In the genomic region with DNA sequence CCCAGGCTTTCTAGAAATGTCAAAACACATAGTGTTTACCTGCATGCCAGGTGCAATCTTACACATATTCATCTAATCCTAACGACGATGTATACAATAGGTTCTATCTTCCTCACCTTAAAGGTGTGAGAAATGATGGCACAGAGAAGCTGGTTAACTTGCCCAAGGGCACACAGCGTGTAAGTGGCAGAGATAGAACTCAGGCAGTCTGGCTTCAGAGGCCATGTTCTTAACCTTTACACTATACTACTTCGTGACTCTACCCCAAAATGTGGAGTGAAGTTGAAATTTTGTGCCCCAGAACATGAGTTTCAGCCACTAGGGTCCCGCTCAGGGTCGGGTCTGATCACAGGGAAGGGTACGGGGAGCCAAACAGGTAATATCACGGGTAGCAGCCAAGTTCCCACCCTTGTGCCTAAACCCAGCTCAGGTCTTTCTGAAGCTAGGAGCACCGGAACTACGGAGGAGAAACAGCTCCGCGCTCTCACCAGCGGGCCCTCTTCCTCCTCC, we compare ENCODE assay signal across 8 cellular contexts. TPM values are rescaled to one million over a fixed set of nuclear protein-coding genes. Genes with fewer than 3 reads are reported as not detected.
DNase-seq lines count a peak whose midpoint lies in the region; ATAC-seq and TF ChIP-seq lines count a peak whose summit lies in the region.

No MANE protein-coding gene starts in this region.

- H3K4me1 ChIP-seq in right cardiac atrium (ENCODE audit: control insufficient read depth, insufficient read depth, low read length) = no peaks in the 10 kb centered on the region
- peaks cover 45 to 73% (median 61%) of the 10 kb centered on the region in 6 donors for H3K4me1 ChIP-seq in spleen

- POLR2A ChIA-PET in activated B cell treated with CpG ODN at 0.5 μM for 24 hours (lab: Charles Lee) = interaction anchor here (0.6 to 3.9 kb wide), 49 partner anchors 9 to 1606 kb away, joined by 3 to 80 read pairs (median 5); a partner anchor contains a TSS

- H3K27me3 Mint-ChIP-seq in activated B cell treated with CpG ODN at 0.5 μM for 24 hours = no peaks in the 10 kb centered on the region

- peak overlapping the region; percentile 100 for H3K4me3 Mint-ChIP-seq in activated B cell treated with CpG ODN at 0.5 μM for 24 hours

- ATAC-seq in HG02763 (IDR thresholded peaks at IDR 0.05; ENCODE audit: unreplicated experiment) (peak; percentile 16), activated B cell treated with CpG ODN at 0.5 μM for 24 hours (ENCODE audit: low read depth) (peak; percentile 10), right cardiac atrium (peak; percentile 6 to 18)

- peaks cover 6 to 71% (median 58%) of the 10 kb centered on the region in 6 donors for H3K36me3 ChIP-seq in spleen

- 3% methylated on average over 13 of the region's 13 CpGs for WGBS in right cardiac atrium
- 1 to 3% (median 2%) methylated on average over 10 to 13 of the region's 13 CpGs for WGBS in spleen, 5 donors

- H3K9me3 Mint-ChIP-seq in activated B cell treated with CpG ODN at 0.5 μM for 24 hours = no peaks in the 10 kb centered on the region

- H3K36me3 Mint-ChIP-seq in activated B cell treated with CpG ODN at 0.5 μM for 24 hours (ENCODE audit: low read depth) = peaks cover 86% of the 10 kb centered on the region

- H3K4me1 Mint-ChIP-seq in activated B cell treated with CpG ODN at 0.5 μM for 24 hours = peaks cover 54% of the 10 kb centered on the region

- peak overlapping the region; percentile 100 for H3K27ac Mint-ChIP-seq in activated B cell treated with CpG ODN at 0.5 μM for 24 hours

- DNase-seq in COLO668 (lab: John Stamatoyannopoulos, UW; ENCODE audit: unreplicated experiment) (peak; percentile 25), activated B cell treated with CpG ODN at 0.5 μM for 24 hours (no peak), right cardiac atrium (no peak), spleen (no peak), ureter (ENCODE audit: low spot score) (no peak), globus pallidus (ENCODE audit: low spot score) (no peak)
- no peak for DNase-seq in stimulated activated CD4-positive, alpha-beta T cell treated with anti-CD3 and anti-CD28 coated beads, Interleukin-4, amount 100 ng/mL, for 24 hours

- TF ChIP-seq POLR2A in spleen (IDR thresholded peaks at IDR 0.05) = no peak

- no peaks in the 10 kb centered on the region for H3K27me3 ChIP-seq in right cardiac atrium (ENCODE audit: control insufficient read depth, insufficient read depth)
- H3K27me3 ChIP-seq in spleen (replicated peaks in 1 of 7) = no peaks in the 10 kb centered on the region

- CTCF ChIA-PET in activated B cell treated with CpG ODN at 0.5 μM for 24 hours (lab: Charles Lee) = interaction anchor here (1.0 to 2.0 kb wide), 5 partner anchors 18 to 271 kb away, joined by 3 to 11 read pairs (median 6); a partner anchor contains a TSS

- H3K9me3 ChIP-seq in right cardiac atrium (ENCODE audit: control insufficient read depth, low read length) = no peaks in the 10 kb centered on the region
- H3K9me3 ChIP-seq in spleen = no peaks in the 10 kb centered on the region

- H3K4me3 ChIP-seq in right cardiac atrium (ENCODE audit: low read length) (peak overlapping the region; percentile 72), spleen (peak overlapping the region; percentile 63 to 94 (median 80))

- intact Hi-C loops in activated B cell treated with CpG ODN at 0.5 μM for 24 hours (cut with micrococcal nuclease) = loop anchor here (1.0 to 5.0 kb wide), 9 partner anchors 18 to 516 kb away; a partner anchor contains a TSS
- intact Hi-C loops in right cardiac atrium (cut with DNase I) = no loop called here
- intact Hi-C loops in spleen (cut with DNase I; ENCODE audit: low total_unique reads) = no loop called here

- peak overlapping the region; percentile 87 for H3K27ac ChIP-seq in right cardiac atrium (ENCODE audit: low read length)
- peak overlapping the region; percentile 91 to 99 (median 96) for H3K27ac ChIP-seq in spleen

- TF ChIP-seq CTCF in activated B cell treated with CpG ODN at 0.5 μM for 24 hours (IDR thresholded peaks at IDR 0.05) = no peak
- no peak for TF ChIP-seq CTCF in spleen (IDR thresholded peaks at IDR 0.05 in 8 of 11, conservative IDR thresholded peaks at IDR 0.05 in 3 of 11)

RNA-seq across cellular contexts. Expression of a gene that starts 0.5 kb away (rescaled TPM):
- total RNA-seq in activated B cell treated with CpG ODN at 0.5 μM for 24 hours = 82.0 and 97.2 TPM in 2 replicates
- 10 to 100 TPM; 31.1 to 39.1 (median 35.8) TPM for total RNA-seq in right cardiac atrium
- polyA plus RNA-seq in right cardiac atrium = 34.6 TPM
- 10 to 100 TPM; 51.0 to 87.7 (median 59.1) TPM for total RNA-seq in spleen
- 10 to 100 TPM; 31.7 to 51.0 (median 48.5) TPM for polyA plus RNA-seq in spleen
- total RNA-seq in ureter = 80.8 TPM

RNA-seq across cellular contexts. Expression of a gene that starts 0.7 kb away (rescaled TPM):
- total RNA-seq in activated B cell treated with CpG ODN at 0.5 μM for 24 hours (4,710 and 5,877 TPM in 2 replicates), right cardiac atrium (1,000 to 10,000 TPM; 1,042 to 1,240 (median 1,130) TPM), spleen (1,000 to 10,000 TPM; 1,471 to 2,906 (median 2,449) TPM), ureter (3,074 TPM)
- polyA plus RNA-seq in right cardiac atrium (1,903 TPM), spleen (over 10,000 TPM in 2 of 3 donors, 1,000 to 10,000 TPM in 1; 8,573 to 17,605 (median 14,270) TPM)

RNA-seq across cellular contexts. Expression of a gene that starts 5.8 kb away (rescaled TPM):
- total RNA-seq in activated B cell treated with CpG ODN at 0.5 μM for 24 hours (19.1 and 19.4 TPM in 2 replicates), right cardiac atrium (10 to 100 TPM in 2 of 4 donors, 1 to 10 TPM in 2; 9.7 to 10.2 (median 9.9) TPM), spleen (10 to 100 TPM; 17.6 to 31.6 (median 27.1) TPM), ureter (20.2 TPM)
- polyA plus RNA-seq in right cardiac atrium (11.0 TPM), spleen (10 to 100 TPM; 11.5 to 17.7 (median 13.5) TPM)

RNA-seq across cellular contexts. Expression of a gene that starts 17.9 kb away (rescaled TPM):
- 114 and 117 TPM in 2 replicates for total RNA-seq in activated B cell treated with CpG ODN at 0.5 μM for 24 hours
- 10 to 100 TPM; 16.3 to 31.1 (median 18.5) TPM for total RNA-seq in right cardiac atrium
- polyA plus RNA-seq in right cardiac atrium = 15.5 TPM
- total RNA-seq in spleen = 10 to 100 TPM; 30.5 to 53.1 (median 43.6) TPM
- 100 to 1,000 TPM in 1 of 3 donors, 10 to 100 TPM in 2; 52.6 to 101 (median 96.1) TPM for polyA plus RNA-seq in spleen
- 53.8 TPM for total RNA-seq in ureter

RNA-seq across cellular contexts. Expression of a gene that starts 18.2 kb away (rescaled TPM):
- 82.8 and 95.1 TPM in 2 replicates for total RNA-seq in activated B cell treated with CpG ODN at 0.5 μM for 24 hours
- total RNA-seq in right cardiac atrium = 10 to 100 TPM; 44.4 to 60.0 (median 50.1) TPM
- polyA plus RNA-seq in right cardiac atrium = 143 TPM
- 10 to 100 TPM; 11.3 to 35.7 (median 26.5) TPM for total RNA-seq in spleen
- polyA plus RNA-seq in spleen = 100 to 1,000 TPM; 150 to 169 (median 158) TPM
- 49.9 TPM for total RNA-seq in ureter
